8 cellular contexts compared by ENCODE assay signal in genomic region chr6:28080381-28080630, GRCh38. TPM values are rescaled to one million over a fixed set of nuclear protein-coding genes. Genes with fewer than 3 reads are reported as not detected.
DNase-seq lines count a peak whose midpoint lies in the region; ATAC-seq and TF ChIP-seq lines count a peak whose summit lies in the region.
"Not testable (repeated sequence)": the region's sequence is repeated elsewhere in the genome, so short reads cannot be mapped to it uniquely, and the experiment has no call there.

Gene ZNF165, plus strand, starts transcription at chr6:28080568. Its CDS starts 4,913 bp downstream, at chr6:28085481.

- H3K9me3 ChIP-seq in SJSA1 (replicated peaks); ascending aorta; fibroblast of lung (ENCODE audit: control insufficient read depth, insufficient read depth, low read depth, low read length); skeletal muscle satellite cell (replicated peaks; ENCODE audit: low read length): not testable (repeated sequence)

- peaks cover 15% of the 10 kb centered on the region for H3K4me1 Mint-ChIP-seq in memory B cell

- H3K36me3 ChIP-seq in SJSA1; ascending aorta; fibroblast of lung (ENCODE audit: control insufficient read depth, insufficient read depth, low read length); skeletal muscle satellite cell (ENCODE audit: insufficient read depth, low read length): not testable (repeated sequence)

- H3K79me2 ChIP-seq in fibroblast of lung (ENCODE audit: control insufficient read depth, insufficient read depth, low read length) = not testable (repeated sequence)

- peak within 1 kb of the TSS; percentile 96 for H3K27ac Mint-ChIP-seq in memory B cell

- peak within 1 kb of the TSS; percentile 99 for H3K4me3 ChIP-seq in AG10803 (ENCODE audit: low read length)
- H3K4me3 ChIP-seq in SJSA1 = peak within 1 kb of the TSS; percentile 67
- peak within 1 kb of the TSS; percentile 56 to 72 for H3K4me3 ChIP-seq in ascending aorta
- peak within 1 kb of the TSS; percentile 65 to 79 (median 72) for H3K4me3 ChIP-seq in fibroblast of lung (replicated peaks in 1 of 4; ENCODE audit: control extremely low read depth in 1 of 4, insufficient read depth in 1 of 4, low read depth in 3 of 4, low read length in 4 of 4)
- peak within 1 kb of the TSS; percentile 82 for H3K4me3 ChIP-seq in skeletal muscle satellite cell (ENCODE audit: low read length)

- H3K4me3 Mint-ChIP-seq in memory B cell = peak within 1 kb of the TSS; percentile 83

- H3K27ac ChIP-seq in SJSA1 (peak within 1 kb of the TSS; percentile 95), ascending aorta (peak within 1 kb of the TSS; percentile 83), fibroblast of lung (ENCODE audit: insufficient read depth, low read length) (peak within 1 kb of the TSS; percentile 99)

- intact Hi-C loops in ascending aorta (cut with DNase I) = loop anchor here (2.0 to 10.0 kb wide), 7 partner anchors 56 to 948 kb away; partner anchors contain the start of genes ZSCAN26 and ZSCAN31

- H3K9me3 Mint-ChIP-seq in memory B cell = not testable (repeated sequence)

- H3K36me3 Mint-ChIP-seq in memory B cell = peaks cover 15% of the 10 kb centered on the region

- not testable (repeated sequence) for H3K27me3 Mint-ChIP-seq in memory B cell

- H3K9ac ChIP-seq in fibroblast of lung (ENCODE audit: insufficient read depth, low read length) (peak within 1 kb of the TSS; percentile 88), skeletal muscle satellite cell (ENCODE audit: low read depth, low read length) (peak within 1 kb of the TSS; percentile 86)

- ATAC-seq in GM19438 (IDR thresholded peaks at IDR 0.05; ENCODE audit: low read depth, unreplicated experiment) = peak; percentile 19
- ATAC-seq in HG03175 (IDR thresholded peaks at IDR 0.05; ENCODE audit: unreplicated experiment) = peak; percentile 15
- ATAC-seq in memory B cell (ENCODE audit: low read depth) = peak; percentile 25

- H3K4me2 ChIP-seq in fibroblast of lung (ENCODE audit: extremely low read depth, insufficient read depth, low read length) (peak within 1 kb of the TSS; percentile 90), skeletal muscle satellite cell (ENCODE audit: low read length) (peak within 1 kb of the TSS; percentile 93)

- not testable (repeated sequence) for DNase-seq in AG10803 (ENCODE audit: low read depth); SJSA1 (ENCODE audit: low read depth in 1 of 2, low spot score in 2 of 2); ascending aorta (ENCODE audit: low spot score in 2 of 2); fibroblast of lung (ENCODE audit: low read depth in 2 of 2); memory B cell (ENCODE audit: low spot score in 2 of 2)

- TF ChIP-seq CTCF in AG10803 (conservative IDR thresholded peaks at IDR 0.05; ENCODE audit: low read length); ascending aorta (IDR thresholded peaks at IDR 0.05); fibroblast of lung (conservative IDR thresholded peaks at IDR 0.05 in 1 of 2, IDR thresholded peaks at IDR 0.05 in 1 of 2; ENCODE audit: low read depth in 1 of 2, low read length in 2 of 2): not testable (repeated sequence)

- not testable (repeated sequence) for H3K27me3 ChIP-seq in SJSA1 (replicated peaks); ascending aorta; fibroblast of lung (ENCODE audit: control insufficient read depth, insufficient read depth, low read length); skeletal muscle satellite cell (ENCODE audit: control insufficient read depth, insufficient read depth, low read length)

- H3K4me1 ChIP-seq in SJSA1 (replicated peaks); ascending aorta; fibroblast of lung (ENCODE audit: control insufficient read depth, extremely low read depth, insufficient read depth, low read length); skeletal muscle satellite cell (ENCODE audit: control insufficient read depth, insufficient read depth, low read length): not testable (repeated sequence)

- H4K20me1 ChIP-seq in fibroblast of lung (ENCODE audit: control insufficient read depth, extremely low read depth, insufficient read depth, low read length) = not testable (repeated sequence)

- peak within 1 kb of the TSS; percentile 94 for H2AFZ ChIP-seq in fibroblast of lung (ENCODE audit: low read length)

RNA-seq across cellular contexts. Expression of gene ZNF165, which starts in this region (rescaled TPM):
- 0.08 TPM in 1 of 2 replicates, not detected in the other for total RNA-seq in SJSA1 (2014; rRNA removed; shearing (Covaris generic))
- total RNA-seq in ascending aorta (not detected), fibroblast of lung (0.33 and 0.51 TPM in 2 replicates)
- 0.14 and 0.23 TPM in 2 replicates for polyA plus RNA-seq in fibroblast of lung
- 0.15 and 0.23 TPM in 2 replicates for polyA plus RNA-seq in fibroblast of lung (2012)
- not detected in 2 replicates for polyA minus RNA-seq in fibroblast of lung (ENCODE audit: low replicate concordance)
- 0.51 and 0.66 TPM in 2 replicates for total RNA-seq in skeletal muscle satellite cell (2012; rRNA removed)
